ENCODE assay signal across 17 cellular contexts in the genomic region with DNA sequence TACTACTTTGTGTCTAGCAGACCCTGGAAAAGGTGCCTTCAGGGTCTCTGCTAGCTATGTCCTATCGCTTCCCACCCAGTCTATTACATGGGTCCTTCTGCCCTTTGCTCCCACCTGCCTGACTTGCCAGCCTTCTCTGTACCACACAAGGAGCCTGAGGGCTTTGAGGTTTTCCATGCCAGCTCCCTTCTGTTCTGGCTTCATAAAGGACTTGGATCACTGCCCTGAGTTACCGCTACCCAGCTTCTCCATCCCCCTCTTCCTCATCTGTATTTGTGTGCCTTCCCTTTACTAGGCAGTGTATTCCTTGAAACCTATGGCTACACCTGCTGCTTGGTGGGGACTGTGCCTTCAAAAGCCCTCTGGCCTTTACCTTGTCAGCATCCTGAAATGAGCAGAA. TPM values are rescaled to one million over a fixed set of nuclear protein-coding genes. Genes with fewer than 3 reads are reported as not detected.
DNase-seq lines count a peak whose midpoint lies in the region; ATAC-seq and TF ChIP-seq lines count a peak whose summit lies in the region.
"Had no signal": no experiment of that assay in that cellular context is flagged by ENCODE, and none has a peak within 500 bp of the region (broad histone marks: within the 10 kb centered on the region; RNA-seq: fewer than 3 reads in every experiment).

No MANE protein-coding gene starts in this region.

- TF ChIP-seq CTCF in nephron progenitor cell (IDR thresholded peaks at IDR 0.05): no peak

- H3K4me1 Mint-ChIP-seq in activated naive CD4-positive, alpha-beta T cell treated with anti-CD3 and anti-CD28 coated beads for 36 hours (ENCODE audit: low read depth): peaks cover 4% of the 10 kb centered on the region
- peaks cover 11% of the 10 kb centered on the region for H3K4me1 Mint-ChIP-seq in nephron progenitor cell

- H3K27ac Mint-ChIP-seq in activated naive CD4-positive, alpha-beta T cell treated with anti-CD3 and anti-CD28 coated beads for 36 hours: peak overlapping the region; percentile 55
- peak overlapping the region; percentile 79 for H3K27ac Mint-ChIP-seq in nephron progenitor cell

- no peaks in the 10 kb centered on the region for H3K27me3 ChIP-seq in HAP-1 (ENCODE audit: low read depth)

- no peaks in the 10 kb centered on the region for H3K9me3 ChIP-seq in HAP-1
- H3K9me3 ChIP-seq: A549 had no signal

- H3K4me1 ChIP-seq in HAP-1: no peaks in the 10 kb centered on the region

- peaks cover 69% of the 10 kb centered on the region for H3K36me3 ChIP-seq in HAP-1 (replicated peaks)

- no peak overlapping the region for H3K4me3 Mint-ChIP-seq in activated naive CD4-positive, alpha-beta T cell treated with anti-CD3 and anti-CD28 coated beads for 36 hours
- H3K4me3 Mint-ChIP-seq in nephron progenitor cell: no peak overlapping the region

- intact Hi-C loops in activated naive CD4-positive, alpha-beta T cell treated with anti-CD3 and anti-CD28 coated beads for 36 hours (cut with micrococcal nuclease): no loop called here

- H3K36me3 Mint-ChIP-seq in activated naive CD4-positive, alpha-beta T cell treated with anti-CD3 and anti-CD28 coated beads for 36 hours (ENCODE audit: low read depth): peaks cover 11% of the 10 kb centered on the region
- peaks cover 57% of the 10 kb centered on the region for H3K36me3 Mint-ChIP-seq in nephron progenitor cell (ENCODE audit: low read depth)

- CTCF ChIA-PET in activated naive CD4-positive, alpha-beta T cell treated with anti-CD3 and anti-CD28 coated beads for 36 hours (lab: Charles Lee): interaction anchor here (0.8 kb wide), 1 partner anchor 64 kb away, joined by 3 read pairs; no protein-coding TSS in a partner anchor

- H3K27me3 Mint-ChIP-seq in activated naive CD4-positive, alpha-beta T cell treated with anti-CD3 and anti-CD28 coated beads for 36 hours (ENCODE audit: low read depth): no peaks in the 10 kb centered on the region
- H3K27me3 Mint-ChIP-seq in nephron progenitor cell (ENCODE audit: low read depth, poor library complexity): peaks cover 3% of the 10 kb centered on the region

- no peaks in the 10 kb centered on the region for H3K9me3 Mint-ChIP-seq in activated naive CD4-positive, alpha-beta T cell treated with anti-CD3 and anti-CD28 coated beads for 36 hours
- H3K9me3 Mint-ChIP-seq in nephron progenitor cell: no peaks in the 10 kb centered on the region

- no peak overlapping the region for H3K4me3 ChIP-seq in HAP-1
- H3K4me3 ChIP-seq: A549, PC-9 had no signal

- no peak for DNase-seq in activated naive CD4-positive, alpha-beta T cell treated with anti-CD3 and anti-CD28 coated beads for 36 hours
- DNase-seq in activated naive CD4-positive, alpha-beta T cell treated with Interleukin-2 at 50 U/mL for 16 hours: no peak
- peak; percentile 63 for DNase-seq in M059J (ENCODE audit: low read depth)
- peak; percentile 42 for DNase-seq in cerebellar cortex (ENCODE audit: low spot score)
- no peak for DNase-seq in nephron progenitor cell
- DNase-seq in HAP-1 (ENCODE audit: low spot score in 2 of 2): no peak
- no peak for DNase-seq in islet precursor cell
- DNase-seq: DMS 273 treated with DMSO at 0.1 percent for 48 hours, GF-D8, KG1, NCI-H1436 treated with DMSO at 0.1 percent for 48 hours, NCI-H2029 treated with DMSO at 0.1 percent for 48 hours, NCI-H774, PC-9 had no signal

- in situ Hi-C loops in HAP-1 (cut with MboI; ENCODE audit: low sequenced_read_pairs): no loop called here

- no peak for ATAC-seq in GM18907 (IDR thresholded peaks at IDR 0.05; ENCODE audit: unreplicated experiment)
- ATAC-seq: A549, HepG2 had no signal

RNA-seq across cellular contexts. Expression of a gene that starts 19.6 kb away (rescaled TPM):
- total RNA-seq in activated naive CD4-positive, alpha-beta T cell treated with anti-CD3 and anti-CD28 coated beads for 36 hours: 10 to 100 TPM; 14.8 to 15.0 TPM
- total RNA-seq in M059J (2014; rRNA removed; shearing (Covaris generic)): 24.3 and 38.0 TPM in 2 replicates

RNA-seq across cellular contexts. Expression of a gene that starts 22.2 kb away (rescaled TPM):
- 10 to 100 TPM; 83.4 to 86.7 TPM for total RNA-seq in activated naive CD4-positive, alpha-beta T cell treated with anti-CD3 and anti-CD28 coated beads for 36 hours
- 94.3 and 141 TPM in 2 replicates for total RNA-seq in M059J (2014; rRNA removed; shearing (Covaris generic))

RNA-seq across cellular contexts. Expression of a gene that starts 52.7 kb away (rescaled TPM):
- 100 to 1,000 TPM; 326 to 328 TPM for total RNA-seq in activated naive CD4-positive, alpha-beta T cell treated with anti-CD3 and anti-CD28 coated beads for 36 hours
- total RNA-seq in M059J (2014; rRNA removed; shearing (Covaris generic)): 180 and 214 TPM in 2 replicates

RNA-seq across cellular contexts. Expression of a gene that starts 54.6 kb away (rescaled TPM):
- 1 to 10 TPM; 6.0 to 7.1 TPM for total RNA-seq in activated naive CD4-positive, alpha-beta T cell treated with anti-CD3 and anti-CD28 coated beads for 36 hours
- total RNA-seq in M059J (2014; rRNA removed; shearing (Covaris generic)): 13.3 and 26.4 TPM in 2 replicates

Comparison
In these comparisons a context has a peak if more than half of its experiments do, and no peak if none do; other contexts are left out.
1. DNase-seq: peak in M059J (single experiment) and cerebellar cortex (single experiment); none in activated naive CD4-positive, alpha-beta T cell treated with anti-CD3 and anti-CD28 coated beads for 36 hours (single experiment), activated naive CD4-positive, alpha-beta T cell treated with Interleukin-2 at 50 U/mL for 16 hours (single experiment), nephron progenitor cell (single experiment), HAP-1 (0 of 2) and islet precursor cell (single experiment).